Comparison of ENCODE assay signal across 8 cellular contexts in the genomic region with DNA sequence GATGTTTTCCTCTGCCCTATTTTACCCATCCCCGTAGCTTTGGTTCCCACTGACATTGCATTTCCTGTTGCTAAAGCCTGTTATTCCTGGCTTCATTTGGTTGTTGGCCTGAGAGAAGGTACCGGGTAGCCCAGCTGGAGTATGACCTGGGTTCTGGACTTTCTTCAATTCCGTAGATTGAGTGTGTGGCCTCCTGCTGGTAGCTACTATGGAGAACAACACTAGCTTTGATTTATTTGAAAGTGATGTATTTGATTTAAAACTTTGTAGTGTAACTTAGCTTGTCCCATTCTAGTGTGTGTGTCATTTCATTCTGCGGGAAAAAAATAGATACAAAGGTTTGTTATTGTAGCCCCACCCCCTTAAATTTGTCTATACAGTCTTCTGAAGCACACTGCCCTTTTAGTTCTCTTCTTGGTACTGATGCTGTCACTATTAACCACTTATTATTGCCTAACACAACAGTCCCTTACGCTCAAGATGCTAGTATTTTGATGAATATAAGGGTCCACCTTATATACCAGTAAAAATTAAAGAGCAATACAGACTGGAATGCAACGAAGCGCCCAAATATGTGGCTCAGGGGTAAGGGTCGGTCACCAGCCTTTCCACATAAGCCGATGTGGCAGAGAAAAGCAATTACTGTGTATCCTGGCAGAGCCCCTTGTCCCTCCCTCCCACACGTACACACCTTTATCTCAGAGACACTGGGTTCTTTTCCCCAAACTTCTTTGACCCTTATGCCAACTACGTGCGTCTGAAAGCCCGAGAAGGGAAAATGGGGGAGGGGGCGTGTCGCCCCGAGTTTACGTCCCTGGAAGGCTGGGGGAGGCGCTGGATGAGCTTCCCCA. TPM values are rescaled to one million over a fixed set of nuclear protein-coding genes. Genes with fewer than 3 reads are reported as not detected.
DNase-seq lines count a peak whose midpoint lies in the region; TF ChIP-seq lines count a peak whose summit lies in the region.

No MANE protein-coding gene starts in this region.

- H3K27me3 Mint-ChIP-seq in immature natural killer cell (ENCODE audit: low read depth in 3 of 3), result peaks cover 0 to 7% (median 5%) of the 10 kb centered on the region in 3 donors

- H3K36me3 Mint-ChIP-seq in immature natural killer cell, result peaks cover 0 to 19% (median 17%) of the 10 kb centered on the region in 3 donors

- peaks cover 31% of the 10 kb centered on the region for H3K36me3 ChIP-seq in brain microvascular endothelial cell (replicated peaks)

- no peak for TF ChIP-seq CTCF in GM20000 (IDR thresholded peaks at IDR 0.05; ENCODE audit: extremely low read depth, missing control alignments)
- peak; percentile 75 for TF ChIP-seq CTCF in brain microvascular endothelial cell (IDR thresholded peaks at IDR 0.05; ENCODE audit: low read depth, low read length, missing control alignments)

- in situ Hi-C loops in Caki2 (cut with HindIII; ENCODE audit: low pct_unique_long_range_greater_than_20kb, low sequenced_read_pairs) (no loop called here), brain microvascular endothelial cell (cut with HindIII; ENCODE audit: low pct_ligation_motif_present, low sequenced_read_pairs) (no loop called here)

- H3K27ac Mint-ChIP-seq in immature natural killer cell, result peak overlapping the region; percentile 89 to 97 (median 95)

- no peaks in the 10 kb centered on the region for H3K27me3 ChIP-seq in brain microvascular endothelial cell (replicated peaks)

- H3K4me1 Mint-ChIP-seq in immature natural killer cell, result peaks cover 45 to 63% of the 10 kb centered on the region in 2 donors

- peak overlapping the region; percentile 58 for H3K27ac ChIP-seq in brain microvascular endothelial cell
- H3K27ac ChIP-seq in skin epidermis, result peak overlapping the region; percentile 39 to 99 (median 93)

- no peaks in the 10 kb centered on the region for H3K9me3 Mint-ChIP-seq in immature natural killer cell

- H3K4me3 Mint-ChIP-seq in immature natural killer cell, result peak overlapping the region; percentile 96 to 99 (median 98)

- DNase-seq in Caki2 (ENCODE audit: low read depth) (peak; percentile 45), GM20000 (ENCODE audit: low spot score) (peak; percentile 25), NCI-H748 treated with DMSO at 0.1 percent for 48 hours (lab: John Stamatoyannopoulos, UW) (peak; percentile 42), brain microvascular endothelial cell (peak; percentile 66), immature natural killer cell (peak in 1 of 3 donors; percentile 3), GM19238 (ENCODE audit: insufficient read length, low spot score) (no peak)
- DNase-seq in stimulated activated CD4-positive, alpha-beta T cell treated with anti-CD3 and anti-CD28 coated beads, Interleukin-4, amount 100 ng/mL, for 24 hours, result no peak

- peak overlapping the region; percentile 86 for H3K4me3 ChIP-seq in brain microvascular endothelial cell (ENCODE audit: low read depth, low read length)
- H3K4me3 ChIP-seq in skin epidermis, result peak overlapping the region; percentile 67 to 97 (median 82)

RNA-seq across cellular contexts. Expression of a gene that starts 0.6 kb away (rescaled TPM):
- 57.2 and 83.2 TPM in 2 replicates for total RNA-seq in Caki2 (2014; rRNA removed; shearing (Covaris generic); ENCODE audit: low replicate concordance)
- polyA plus RNA-seq in immature natural killer cell, result 10 to 100 TPM; 20.6 to 52.7 (median 22.8) TPM

RNA-seq across cellular contexts. Expression of a gene that starts 33.1 kb away (rescaled TPM):
- 257 and 306 TPM in 2 replicates for total RNA-seq in Caki2 (2014; rRNA removed; shearing (Covaris generic); ENCODE audit: low replicate concordance)
- polyA plus RNA-seq in immature natural killer cell, result 100 to 1,000 TPM; 444 to 613 (median 572) TPM

RNA-seq across cellular contexts. Expression of a gene that starts 41.3 kb away (rescaled TPM):
- 0.57 and 1.1 TPM in 2 replicates for total RNA-seq in Caki2 (2014; rRNA removed; shearing (Covaris generic); ENCODE audit: low replicate concordance)
- under 1 TPM in 1 of 3 donors, not detected in 2; 0.19 TPM for polyA plus RNA-seq in immature natural killer cell

RNA-seq across cellular contexts. Expression of a gene that starts 54.2 kb away (rescaled TPM):
- total RNA-seq in Caki2 (2014; rRNA removed; shearing (Covaris generic); ENCODE audit: low replicate concordance), result 192 and 237 TPM in 2 replicates
- 100 to 1,000 TPM; 199 to 264 (median 207) TPM for polyA plus RNA-seq in immature natural killer cell

RNA-seq across cellular contexts. Expression of a gene that starts 54.9 kb away (rescaled TPM):
- total RNA-seq in Caki2 (2014; rRNA removed; shearing (Covaris generic); ENCODE audit: low replicate concordance), result 11.2 and 12.8 TPM in 2 replicates
- polyA plus RNA-seq in immature natural killer cell, result 10 to 100 TPM in 2 of 3 donors, 1 to 10 TPM in 1; 8.4 to 15.2 (median 11.4) TPM

Comparison
In these comparisons a context has a peak if more than half of its experiments do, and no peak if none do; other contexts are left out.
1. DNase-seq: peak in Caki2 (single experiment), GM20000 (single experiment), NCI-H748 treated with DMSO at 0.1 percent for 48 hours (single experiment) and brain microvascular endothelial cell (single experiment); none in GM19238 (single experiment) and stimulated activated CD4-positive, alpha-beta T cell treated with anti-CD3 and anti-CD28 coated beads, Interleukin-4, amount 100 ng/mL, for 24 hours (single experiment).